34 cellular contexts compared by ENCODE assay signal in the genomic region with DNA sequence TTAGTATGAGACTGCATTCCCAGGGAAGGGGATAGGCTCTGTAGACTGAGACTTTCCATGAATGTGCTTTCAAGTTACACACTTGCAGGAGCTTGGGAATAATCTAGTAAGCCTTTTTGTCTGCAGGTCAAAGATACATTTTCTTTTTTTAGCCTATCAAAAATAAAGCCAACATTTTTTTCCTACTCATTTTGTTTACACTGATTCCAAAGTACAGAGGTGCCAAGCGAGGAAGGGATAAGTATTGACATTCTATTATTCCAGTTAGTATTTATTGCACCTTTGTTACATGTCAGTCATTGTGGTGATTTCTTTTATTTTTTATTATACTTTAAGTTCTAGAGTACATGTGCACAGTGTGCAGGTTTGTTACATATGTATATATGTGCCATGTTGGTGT.
"Had no signal": no experiment of that assay in that cellular context is flagged by ENCODE, and none has a peak within 500 bp of the region (broad histone marks: within the 10 kb centered on the region; RNA-seq: fewer than 3 reads in every experiment).

No MANE protein-coding gene starts in this region.

- DNase-seq: activated B cell treated with CpG ODN at 0.5 μM for 24 hours; activated CD4-positive, alpha-beta memory T cell treated with anti-CD3 and anti-CD28 coated beads for 36 hours; activated CD4-positive, alpha-beta T cell treated with anti-CD3 and anti-CD28 coated beads for 4 hours; activated CD4-positive, alpha-beta T cell treated with anti-CD3 and anti-CD28 coated beads, Interleukin-2, amount 10 ng/mL, durations not matched to agents 24 days and 14 days; activated CD4-positive, alpha-beta T cell treated with anti-CD3 and anti-CD28 coated beads, Interleukin-2, amount 50 U/mL, for 1 hour; activated CD4-positive, alpha-beta T cell treated with anti-CD3 and anti-CD28 coated beads, Interleukin-2, amount 50 U/mL, for 4 hours; activated CD4-positive, CD25-positive, alpha-beta regulatory T cell treated with anti-CD3 and anti-CD28 coated beads, Interleukin-2, amount 50 U/mL, for 72 hours; activated CD8-positive, alpha-beta memory T cell treated with anti-CD3 and anti-CD28 coated beads, Interleukin-2, amount 50 U/mL, for 4 hours; activated CD8-positive, alpha-beta T cell treated with anti-CD3 and anti-CD28 coated beads for 36 hours; activated effector memory CD4-positive, alpha-beta T cell treated with anti-CD3 and anti-CD28 coated beads, Interleukin-2, amount 50 U/mL, for 16 hours; activated gamma-delta T cell treated with Interleukin-2 at 50 U/mL for 16 hours; activated naive CD4-positive, alpha-beta T cell; activated naive CD4-positive, alpha-beta T cell treated with anti-CD3 and anti-CD28 coated beads for 36 hours; activated naive CD4-positive, alpha-beta T cell treated with anti-CD3 and anti-CD28 coated beads, Interleukin-2, amount 50 U/mL, for 16 hours; activated naive CD8-positive, alpha-beta T cell treated with anti-CD3 and anti-CD28 coated beads for 36 hours; activated T-cell treated with anti-CD3 and anti-CD28 coated beads for 4 hours; activated T-cell treated with anti-CD3 and anti-CD28 coated beads, Interleukin-2, amount 50 U/mL, for 1 hour; activated T-cell treated with anti-CD3 and anti-CD28 coated beads, Interleukin-2, amount 50 U/mL, for 4 hours; activated T-cell treated with anti-CD3 and anti-CD28 coated beads, Interleukin-2, amount 50 U/mL, for 72 hours; adrenal gland; amniotic stem cell; aorta; body of pancreas; brain microvascular endothelial cell; central memory CD4-positive, alpha-beta T cell; T-helper 1 cell; T-helper 2 cell; T-helper 9 cell had no signal

- H3K27ac ChIP-seq: adrenal gland, body of pancreas, brain microvascular endothelial cell, breast epithelium, VCaP had no signal

- H3K36me3 ChIP-seq: adrenal gland, brain microvascular endothelial cell, breast epithelium had no signal

- H3K9me3 ChIP-seq: adrenal gland, body of pancreas, breast epithelium had no signal

- ATAC-seq: activated CD8-positive, alpha-beta T cell treated with anti-CD3 and anti-CD28 coated beads for 36 hours; activated naive CD4-positive, alpha-beta T cell treated with anti-CD3 and anti-CD28 coated beads, Interleukin-2, amount 50 U/mL, for 72 hours; activated T-cell treated with anti-CD3 and anti-CD28 coated beads, Interleukin-2, amount 50 U/mL, for 4 hours; activated T-cell treated with anti-CD3 and anti-CD28 coated beads, Interleukin-2, amount 50 U/mL, for 72 hours; activated T-helper 17 cell treated with anti-CD3 and anti-CD28 coated beads, Interleukin-2, amount 50 U/mL, for 72 hours; body of pancreas had no signal

- H3K4me1 ChIP-seq: adrenal gland, body of pancreas, breast epithelium had no signal

- FAIRE-seq: astrocyte, TTC549 had no signal

- H3K27me3 ChIP-seq: adrenal gland, body of pancreas, brain microvascular endothelial cell, breast epithelium had no signal

- H3K4me3 ChIP-seq: adrenal gland, body of pancreas, breast epithelium had no signal
